ENCODE assay signal across 8 cellular contexts in the genomic region with DNA sequence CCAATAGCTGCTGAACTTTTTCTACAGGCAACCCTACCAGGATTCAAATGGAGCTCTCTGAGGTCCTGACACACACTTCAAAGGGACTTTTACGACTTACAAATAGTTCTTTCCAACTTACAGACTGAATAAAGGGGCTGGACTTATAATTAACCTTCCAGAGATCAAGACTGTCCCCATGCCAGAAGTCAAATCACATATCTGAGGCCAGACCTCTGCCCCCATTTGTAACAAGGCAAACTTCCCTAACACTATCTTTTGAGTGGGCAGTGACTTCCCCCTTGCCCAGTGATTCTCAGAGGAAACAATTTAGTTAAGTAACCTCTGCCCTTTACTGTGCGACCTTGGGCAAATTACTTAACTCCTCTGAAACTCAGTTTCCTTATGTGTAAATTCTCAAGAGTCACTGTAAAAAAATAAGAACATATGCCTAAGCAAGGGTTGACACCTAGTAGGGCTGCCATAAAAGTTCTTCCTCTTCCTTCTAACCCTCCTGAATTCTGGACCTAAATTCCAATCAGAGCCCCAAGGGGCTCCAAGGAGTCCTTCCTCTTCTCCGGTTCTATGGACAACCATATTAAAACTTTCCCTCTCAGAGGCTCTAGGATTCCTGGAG. TPM values are rescaled to one million over a fixed set of nuclear protein-coding genes. Genes with fewer than 3 reads are reported as not detected.
DNase-seq lines count a peak whose midpoint lies in the region; ATAC-seq, FAIRE-seq and TF ChIP-seq lines count a peak whose summit lies in the region.

No MANE protein-coding gene starts in this region.

- H3K4me1 ChIP-seq in mesodermal cell (ENCODE audit: control insufficient read depth, insufficient read depth, low read length, poor library complexity, severe bottlenecking) = peaks cover 11% of the 10 kb centered on the region

- WGBS in mesodermal cell (ENCODE audit: insufficient coverage in 2 of 2), 2 experiments = 30 to 43% methylated on average over 2 to 3 of the region's 3 CpGs

- peak overlapping the region; percentile 39 for H3K27ac ChIP-seq in mesodermal cell (ENCODE audit: low read depth, low read length, severe bottlenecking)

- H3K36me3 ChIP-seq in bronchial epithelial cell (ENCODE audit: control insufficient read depth, insufficient read depth, low read length) (peaks cover 2% of the 10 kb centered on the region), mesodermal cell (ENCODE audit: control insufficient read depth, insufficient read depth, low read length) (peaks cover 12% of the 10 kb centered on the region)

- TF ChIP-seq CTCF in GM12865 (IDR thresholded peaks at IDR 0.05; ENCODE audit: insufficient read depth, low read depth, low read length, missing control alignments) (no peak), bronchial epithelial cell (IDR thresholded peaks at IDR 0.05; ENCODE audit: insufficient read depth, low read length, severe bottlenecking) (no peak)

- no peak for ATAC-seq in GM19395 (IDR thresholded peaks at IDR 0.05; ENCODE audit: unreplicated experiment)
- ATAC-seq in HG02588 (IDR thresholded peaks at IDR 0.05; ENCODE audit: unreplicated experiment) = no peak

- H3K9me3 ChIP-seq in mesodermal cell (ENCODE audit: control insufficient read depth, low read length) = no peaks in the 10 kb centered on the region

- FAIRE-seq in bronchial epithelial cell (lab: Jason Lieb, UNC) = no peak

- DNase-seq in GM12865 (ENCODE audit: low read depth) (peak; percentile 39), NOMO-1 treated with dmso at 0.1 percent for 144 hours (lab: John Stamatoyannopoulos, UW; ENCODE audit: unreplicated experiment) (peak; percentile 32), bronchial epithelial cell (ENCODE audit: low read depth) (peak; percentile 36), ureter (ENCODE audit: low spot score) (no peak), mucosa of gallbladder (ENCODE audit: low spot score) (no peak)

- no peaks in the 10 kb centered on the region for H3K27me3 ChIP-seq in bronchial epithelial cell (ENCODE audit: control insufficient read depth, insufficient read depth, low read length)

- H3K4me3 ChIP-seq in GM12865 (ENCODE audit: low read depth, low read length) (peak overlapping the region; percentile 100), bronchial epithelial cell (ENCODE audit: low read depth, low read length) (peak overlapping the region; percentile 100), mesodermal cell (ENCODE audit: extremely low read depth, insufficient read depth, low read length, poor library complexity, severe bottlenecking) (peak overlapping the region; percentile 92)

RNA-seq across cellular contexts. Expression of a gene that starts 1.3 kb away (rescaled TPM):
- total RNA-seq in bronchial epithelial cell = 22.1 and 38.3 TPM in 2 replicates
- 98.9 TPM for polyA plus RNA-seq in mesodermal cell (2013, experiment 1 of 2)
- polyA plus RNA-seq in mesodermal cell (2013, experiment 2 of 2) = 92.9 TPM
- total RNA-seq in ureter = 141 TPM
- 124 TPM for total RNA-seq in mucosa of gallbladder

Comparison
In these comparisons a context has a peak if more than half of its experiments do, and no peak if none do; other contexts are left out.
1. DNase-seq: peak in GM12865 (single experiment), NOMO-1 treated with dmso at 0.1 percent for 144 hours (single experiment) and bronchial epithelial cell (single experiment); none in ureter (single experiment) and mucosa of gallbladder (single experiment).
2. Peak in every context shown above with its lines, with median percentiles within 50 percentile points of each other: H3K4me3 ChIP-seq.